In the genomic region with DNA sequence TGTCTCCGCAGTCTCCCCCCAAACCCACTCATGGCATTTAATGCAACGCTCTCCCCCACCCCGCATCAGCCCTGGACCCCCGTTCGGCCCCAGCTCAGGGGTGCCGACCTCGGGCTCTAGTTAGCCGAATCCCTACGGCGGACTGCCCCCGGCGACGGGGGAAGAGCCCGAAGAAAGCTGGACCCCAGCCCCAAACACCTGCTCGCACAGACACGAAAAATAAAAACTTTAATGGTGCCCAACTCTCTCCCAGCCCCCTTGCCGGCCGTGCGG, we compare ENCODE assay signal across 8 cellular contexts. TPM values are rescaled to one million over a fixed set of nuclear protein-coding genes. Genes with fewer than 3 reads are reported as not detected.
DNase-seq lines count a peak whose midpoint lies in the region; ATAC-seq and TF ChIP-seq lines count a peak whose summit lies in the region.

No MANE protein-coding gene starts in this region.

- WGBS in mammary epithelial cell (ENCODE audit: low coverage, missing lambda C conversion rate) = 0% methylated on average over 9 of the region's 19 CpGs
- WGBS in urinary bladder = under 1% methylated on average over 19 of the region's 19 CpGs

- H3K4me2 ChIP-seq in mammary epithelial cell (ENCODE audit: insufficient read depth, low read depth, low read length) = peak overlapping the region; percentile 81

- peaks cover 12% of the 10 kb centered on the region for H3K4me1 ChIP-seq in cardiac muscle cell (ENCODE audit: low read depth)
- peaks cover 53% of the 10 kb centered on the region for H3K4me1 ChIP-seq in mammary epithelial cell (ENCODE audit: insufficient read depth, low read length)
- H3K4me1 ChIP-seq in mucosa of descending colon (ENCODE audit: low read depth) = peaks cover 19% of the 10 kb centered on the region
- H3K4me1 ChIP-seq in urinary bladder (ENCODE audit: insufficient read depth) = no peaks in the 10 kb centered on the region

- peak overlapping the region; percentile 96 for H3K4me3 ChIP-seq in cardiac muscle cell
- peak overlapping the region; percentile 76 to 99 (median 86) for H3K4me3 ChIP-seq in mammary epithelial cell (replicated peaks in 1 of 3; ENCODE audit: insufficient read depth in 1 of 3, low read depth in 2 of 3, low read length in 3 of 3)
- peak overlapping the region; percentile 51 for H3K4me3 ChIP-seq in mucosa of descending colon
- peak overlapping the region; percentile 95 for H3K4me3 ChIP-seq in urinary bladder (ENCODE audit: low read depth, low read length)

- no TSS peak for BruUV-seq in mammary epithelial cell (replicated peaks; lab: Mats Ljungman, UMichigan)

- peak overlapping the region; percentile 94 for H3K9ac ChIP-seq in mammary epithelial cell (ENCODE audit: insufficient read depth, low read length)

- H4K20me1 ChIP-seq in mammary epithelial cell (ENCODE audit: insufficient read depth, low read length) = no peaks in the 10 kb centered on the region

- in situ Hi-C loops in mammary epithelial cell (cut with MboI; ENCODE audit: low sequenced_read_pairs in 2 of 2) = no loop called here

- CTCF ChIA-PET in mammary epithelial cell (lab: Charles Lee; ENCODE audit: low non-redundant PET) = interaction anchor here (0.6 kb wide), 1 partner anchor 22 kb away, joined by 4 read pairs; no protein-coding TSS in a partner anchor

- ATAC-seq in Right ventricle myocardium superior (ENCODE audit: poor library complexity) = no peak
- ATAC-seq in mucosa of descending colon = no peak

- dilution Hi-C loops in mammary epithelial cell (cut with HindIII; ENCODE audit: low sequenced_read_pairs) = no loop called here

- H3K36me3 ChIP-seq in cardiac muscle cell = peaks cover 6% of the 10 kb centered on the region
- peaks cover 3% of the 10 kb centered on the region for H3K36me3 ChIP-seq in mammary epithelial cell (ENCODE audit: insufficient read depth, low read length)
- no peaks in the 10 kb centered on the region for H3K36me3 ChIP-seq in mucosa of descending colon (ENCODE audit: low read depth)
- no peaks in the 10 kb centered on the region for H3K36me3 ChIP-seq in urinary bladder (ENCODE audit: insufficient read depth)

- no peaks in the 10 kb centered on the region for H3K9me3 ChIP-seq in cardiac muscle cell (ENCODE audit: low read depth)
- no peaks in the 10 kb centered on the region for H3K9me3 ChIP-seq in mammary epithelial cell (replicated peaks; ENCODE audit: insufficient read depth, low read length)
- no peaks in the 10 kb centered on the region for H3K9me3 ChIP-seq in mucosa of descending colon

- H3K27ac ChIP-seq in cardiac muscle cell = peak overlapping the region; percentile 91
- peak overlapping the region; percentile 95 for H3K27ac ChIP-seq in mammary epithelial cell (ENCODE audit: insufficient read depth, low read depth, low read length)
- peak overlapping the region; percentile 32 for H3K27ac ChIP-seq in urinary bladder (ENCODE audit: low read depth)

- DNase-seq in cardiac muscle cell (ENCODE audit: low read depth in 1 of 2, low spot score in 1 of 2) (no peak), Right ventricle myocardium superior (no peak), mammary epithelial cell (no peak), mucosa of descending colon (peak in 2 of 3 donors; percentile 61 to 62), GM19240 (ENCODE audit: insufficient read length, low spot score) (no peak), cortex of kidney (lab: John Stamatoyannopoulos, UW) (no peak), NCI-H1105 (lab: John Stamatoyannopoulos, UW) (no peak)

- peaks cover 20% of the 10 kb centered on the region for H3K27me3 ChIP-seq in cardiac muscle cell
- H3K27me3 ChIP-seq in mammary epithelial cell (ENCODE audit: insufficient read depth, low read length) = no peaks in the 10 kb centered on the region

- H2AFZ ChIP-seq in mammary epithelial cell (ENCODE audit: low read depth, low read length) = no peak overlapping the region

- TF ChIP-seq CTCF in cardiac muscle cell (IDR thresholded peaks at IDR 0.05; ENCODE audit: low read depth, low read length) = no peak
- no peak for TF ChIP-seq CTCF in mammary epithelial cell (conservative IDR thresholded peaks at IDR 0.05 in 1 of 2, IDR thresholded peaks at IDR 0.05 in 1 of 2; ENCODE audit: extremely low read depth in 1 of 2, insufficient read depth in 1 of 2, low read depth in 1 of 2, low read length in 2 of 2)
- no peak for TF ChIP-seq CTCF in mucosa of descending colon (IDR thresholded peaks at IDR 0.05)

- intact Hi-C loops in Right ventricle myocardium superior (cut with DNase I) = no loop called here
- intact Hi-C loops in mammary epithelial cell (cut with micrococcal nuclease) = loop anchor here (2.0 kb wide), 1 partner anchor 46 kb away; no protein-coding TSS in a partner anchor
- intact Hi-C loops in mucosa of descending colon (cut with DNase I, micrococcal nuclease) = no loop called here

- peaks cover 56% of the 10 kb centered on the region for H3K79me2 ChIP-seq in mammary epithelial cell (ENCODE audit: insufficient read depth, low read length)

RNA-seq across cellular contexts. Expression of a gene that starts 0.6 kb away (rescaled TPM):
- total RNA-seq in cardiac muscle cell (54.8 and 61.5 TPM in 2 replicates), Right ventricle myocardium superior (11.3 TPM), mammary epithelial cell (100 to 1,000 TPM in 1 of 2 donors, 10 to 100 TPM in 1; 97.9 to 113 TPM), mucosa of descending colon (10 to 100 TPM; 47.1 to 73.3 (median 55.1) TPM), urinary bladder (36.9 TPM)
- polyA plus RNA-seq in cardiac muscle cell (34.0 and 39.2 TPM in 2 replicates), mammary epithelial cell (112 TPM), urinary bladder (24.0 TPM)
- polyA minus RNA-seq in mammary epithelial cell = 104 TPM

Comparison
In these comparisons a context has a peak if more than half of its experiments do, and no peak if none do; other contexts are left out.
1. DNase-seq: peak in mucosa of descending colon (2 of 3); none in cardiac muscle cell (0 of 2), Right ventricle myocardium superior (single experiment), mammary epithelial cell (single experiment), GM19240 (single experiment), cortex of kidney (single experiment) and NCI-H1105 (single experiment).
2. H3K27ac ChIP-seq: peak in every context shown above with its lines; median percentile 95 in mammary epithelial cell; 91 in cardiac muscle cell; 32 in urinary bladder.
3. Peak in every context shown above with its lines, with median percentiles within 50 percentile points of each other: H3K4me3 ChIP-seq.